In genomic region chr6:156954781-156955180, GRCh38 we compare ENCODE assay signal across 17 cellular contexts.
DNase-seq lines count a peak whose midpoint lies in the region; ATAC-seq and TF ChIP-seq lines count a peak whose summit lies in the region.
"Had no signal": no experiment of that assay in that cellular context is flagged by ENCODE, and none has a peak within 500 bp of the region (broad histone marks: within the 10 kb centered on the region; RNA-seq: fewer than 3 reads in every experiment).

No MANE protein-coding gene starts in this region.

- no peaks in the 10 kb centered on the region for H3K9me3 Mint-ChIP-seq in HFFc6
- H3K9me3 Mint-ChIP-seq in memory B cell, result no peaks in the 10 kb centered on the region
- H3K9me3 Mint-ChIP-seq: effector memory CD8-positive, alpha-beta T cell had no signal

- H3K9ac ChIP-seq in OCI-LY1 (ENCODE audit: low read length) (no peak overlapping the region; the same call in 1 of the 2 replicates), skeletal muscle satellite cell (ENCODE audit: low read depth, low read length) (peak overlapping the region; percentile 77)

- H3K4me1 Mint-ChIP-seq in HFFc6 (ENCODE audit: low read depth), result peaks cover 78% of the 10 kb centered on the region
- peaks cover 59% of the 10 kb centered on the region for H3K4me1 Mint-ChIP-seq in memory B cell

- no peaks in the 10 kb centered on the region for H3K9me2 ChIP-seq in OCI-LY1 (ENCODE audit: low read depth, low read length)

- H3K36me3 ChIP-seq in OCI-LY1 (ENCODE audit: insufficient read depth, low read length) (no peaks in the 10 kb centered on the region), skeletal muscle satellite cell (ENCODE audit: insufficient read depth, low read length) (no peaks in the 10 kb centered on the region)

- peak overlapping the region; percentile 31 for H3K27ac ChIP-seq in OCI-LY1 (ENCODE audit: low read depth, low read length, poor library complexity, severe bottlenecking)

- H3K4me2 ChIP-seq in OCI-LY1 (ENCODE audit: low read length), result no peak overlapping the region
- H3K4me2 ChIP-seq in skeletal muscle satellite cell (ENCODE audit: low read length), result no peak overlapping the region

- ATAC-seq in memory B cell (ENCODE audit: low read depth) (no peak), HG03378 (IDR thresholded peaks at IDR 0.05; ENCODE audit: unreplicated experiment) (no peak), HG03565 (IDR thresholded peaks at IDR 0.05; ENCODE audit: unreplicated experiment) (no peak)
- ATAC-seq: activated CD8-positive, alpha-beta T cell treated with anti-CD3 and anti-CD28 coated beads, Interleukin-2, amount 10 ng/mL, durations not matched to agents 7 days and 5 days; effector memory CD8-positive, alpha-beta T cell; PC-3 had no signal

- H3K36me3 Mint-ChIP-seq in HFFc6 (ENCODE audit: low read depth) (no peaks in the 10 kb centered on the region), memory B cell (no peaks in the 10 kb centered on the region)

- H3K9me3 ChIP-seq in OCI-LY1 (ENCODE audit: low read length) (no peaks in the 10 kb centered on the region), skeletal muscle satellite cell (replicated peaks; ENCODE audit: low read length) (no peaks in the 10 kb centered on the region)

- H4K20me1 ChIP-seq in OCI-LY1 (ENCODE audit: insufficient read depth, low read length), result no peaks in the 10 kb centered on the region

- no peak overlapping the region for H3K4me3 ChIP-seq in OCI-LY1 (ENCODE audit: low read depth, low read length, poor library complexity, severe bottlenecking)
- no peak overlapping the region for H3K4me3 ChIP-seq in skeletal muscle satellite cell (ENCODE audit: low read length)

- H3K27me3 Mint-ChIP-seq in HFFc6 (ENCODE audit: insufficient read depth) (no peaks in the 10 kb centered on the region), memory B cell (no peaks in the 10 kb centered on the region)
- H3K27me3 Mint-ChIP-seq: B cell; effector memory CD8-positive, alpha-beta T cell had no signal

- H3K27ac Mint-ChIP-seq in HFFc6 (peak overlapping the region; percentile 98), memory B cell (peak overlapping the region; percentile 19)
- H3K27ac Mint-ChIP-seq: activated CD8-positive, alpha-beta T cell treated with anti-CD3 and anti-CD28 coated beads, Interleukin-2, amount 10 ng/mL, durations not matched to agents 7 days and 5 days; B cell had no signal

- no peak overlapping the region for H2AFZ ChIP-seq in OCI-LY1 (ENCODE audit: low read length)

- peaks cover 85% of the 10 kb centered on the region for H3K79me2 ChIP-seq in OCI-LY1 (ENCODE audit: insufficient read depth, low read length)

- DNase-seq in HFFc6 (no peak), memory B cell (ENCODE audit: low spot score in 2 of 2) (no peak), NCI-H1930 (lab: John Stamatoyannopoulos, UW) (no peak)
- DNase-seq: activated CD8-positive, alpha-beta T cell treated with anti-CD3 and anti-CD28 coated beads, Interleukin-2, amount 10 ng/mL, durations not matched to agents 7 days and 5 days; central memory CD4-positive, alpha-beta T cell; DMS153; effector memory CD8-positive, alpha-beta T cell; GOT3; hypothalamus; NCI-H146; NCI-H510A; PC-3 had no signal

- H3K4me3 Mint-ChIP-seq in HFFc6 (peak overlapping the region; percentile 36; the same call in 1 of the 2 replicates), memory B cell (no peak overlapping the region)
- H3K4me3 Mint-ChIP-seq: activated CD8-positive, alpha-beta T cell treated with anti-CD3 and anti-CD28 coated beads, Interleukin-2, amount 10 ng/mL, durations not matched to agents 7 days and 5 days; B cell had no signal

- no peaks in the 10 kb centered on the region for H3K27me3 ChIP-seq in OCI-LY1 (ENCODE audit: insufficient read depth, low read length)
- H3K27me3 ChIP-seq in skeletal muscle satellite cell (ENCODE audit: control insufficient read depth, insufficient read depth, low read length), result no peaks in the 10 kb centered on the region

- H3F3A ChIP-seq in OCI-LY1 (ENCODE audit: insufficient read depth, low read length), result no peaks in the 10 kb centered on the region

- H3K4me1 ChIP-seq in OCI-LY1 (ENCODE audit: insufficient read depth, low read length, severe bottlenecking), result peaks cover 76% of the 10 kb centered on the region
- peaks cover 66% of the 10 kb centered on the region for H3K4me1 ChIP-seq in skeletal muscle satellite cell (ENCODE audit: control insufficient read depth, insufficient read depth, low read length)

- no peak for TF ChIP-seq CTCF in HFFc6 (IDR thresholded peaks at IDR 0.05)
- no peak for TF ChIP-seq CTCF in OCI-LY1 (IDR thresholded peaks at IDR 0.05; ENCODE audit: low read length)
